ENCODE assay signal across 8 cellular contexts in the genomic region with DNA sequence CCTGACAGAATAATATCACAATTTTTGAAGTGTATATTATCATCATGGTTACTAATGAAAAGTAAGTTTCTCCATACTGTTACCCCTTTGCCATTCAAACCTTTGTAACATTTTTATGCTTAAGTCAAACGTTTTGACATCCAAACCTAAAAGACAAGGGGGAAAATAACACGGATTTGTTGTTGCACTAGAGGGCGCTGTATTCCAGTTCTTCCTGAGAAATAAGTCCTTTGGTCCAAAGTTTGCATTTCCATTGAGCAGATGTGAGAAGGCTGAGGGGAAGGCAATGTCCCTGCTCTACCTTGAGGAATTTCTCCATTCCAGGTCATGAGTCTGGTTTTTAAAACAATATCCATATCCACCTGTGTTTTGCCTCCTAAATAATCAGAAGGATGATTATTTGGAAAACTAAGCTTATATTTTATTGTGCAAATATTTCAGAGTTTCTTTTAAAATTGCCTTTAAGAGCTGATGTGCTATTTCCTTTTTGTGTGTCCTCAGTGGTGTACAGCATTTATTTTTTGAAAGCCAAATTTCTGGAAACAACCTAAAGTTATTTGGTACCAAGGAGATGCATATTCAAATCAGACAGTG. TPM values are rescaled to one million over a fixed set of nuclear protein-coding genes. Genes with fewer than 3 reads are reported as not detected.
DNase-seq lines count a peak whose midpoint lies in the region; ATAC-seq and TF ChIP-seq lines count a peak whose summit lies in the region.

No MANE protein-coding gene starts in this region.

- peak; percentile 76 for TF ChIP-seq CTCF in lower lobe of right lung (IDR thresholded peaks at IDR 0.05)

- H3K36me3 ChIP-seq in SJSA1 (no peaks in the 10 kb centered on the region), lower lobe of right lung (no peaks in the 10 kb centered on the region)

- H3K27ac ChIP-seq in SJSA1 = no peak overlapping the region
- H3K27ac ChIP-seq in lower lobe of right lung = no peak overlapping the region

- intact Hi-C loops in lower lobe of right lung (cut with DNase I) = loop anchor here (5.0 kb wide), 1 partner anchor 137 kb away; no protein-coding TSS in a partner anchor

- H3K4me1 ChIP-seq in SJSA1 (replicated peaks) (peaks cover 14% of the 10 kb centered on the region), lower lobe of right lung (no peaks in the 10 kb centered on the region)

- H3K27me3 ChIP-seq in SJSA1 (replicated peaks) = peaks cover 2% of the 10 kb centered on the region; the same call in 1 of the 2 replicates
- H3K27me3 ChIP-seq in lower lobe of right lung (ENCODE audit: low read depth) = no peaks in the 10 kb centered on the region

- no peaks in the 10 kb centered on the region for H3K9me3 ChIP-seq in SJSA1 (replicated peaks)
- no peaks in the 10 kb centered on the region for H3K9me3 ChIP-seq in lower lobe of right lung

- peak; percentile 84 for DNase-seq in A172 (ENCODE audit: low spot score)
- DNase-seq in ELR (ENCODE audit: low read depth) = peak; percentile 89
- DNase-seq in NAMALWA (ENCODE audit: low spot score) = peak; percentile 73
- peak; percentile 72 to 76 for DNase-seq in SJSA1 (ENCODE audit: low read depth in 1 of 2, low spot score in 2 of 2)
- DNase-seq in effector CD4-positive, alpha-beta T cell = peak; percentile 4
- no peak for DNase-seq in lower lobe of right lung
- DNase-seq in 8988T = no peak

- ATAC-seq in lower lobe of right lung (peak; percentile 64 to 65), HG02840 (IDR thresholded peaks at IDR 0.05; ENCODE audit: low FRiP score, unreplicated experiment) (no peak)

- H3K4me3 ChIP-seq in SJSA1 (no peak overlapping the region), lower lobe of right lung (no peak overlapping the region)

RNA-seq across cellular contexts. Expression of a gene that starts 9.7 kb away (rescaled TPM):
- total RNA-seq in A172 (2014; rRNA removed; shearing (Covaris generic)) = not detected in 2 replicates
- not detected in 2 replicates for total RNA-seq in SJSA1 (2014; rRNA removed; shearing (Covaris generic))
- not detected for total RNA-seq in lower lobe of right lung

RNA-seq across cellular contexts. Expression of a gene that starts 49.4 kb away (rescaled TPM):
- not detected in 2 replicates for total RNA-seq in A172 (2014; rRNA removed; shearing (Covaris generic))
- not detected in 2 replicates for total RNA-seq in SJSA1 (2014; rRNA removed; shearing (Covaris generic))
- total RNA-seq in lower lobe of right lung = not detected

Comparison
In these comparisons a context has a peak if more than half of its experiments do, and no peak if none do; other contexts are left out.
1. DNase-seq: peak in A172 (single experiment), ELR (single experiment), NAMALWA (single experiment), SJSA1 (2 of 2) and effector CD4-positive, alpha-beta T cell (single experiment); none in lower lobe of right lung (single experiment) and 8988T (single experiment).